ENCODE assay signal across 10 cellular contexts in the genomic region with DNA sequence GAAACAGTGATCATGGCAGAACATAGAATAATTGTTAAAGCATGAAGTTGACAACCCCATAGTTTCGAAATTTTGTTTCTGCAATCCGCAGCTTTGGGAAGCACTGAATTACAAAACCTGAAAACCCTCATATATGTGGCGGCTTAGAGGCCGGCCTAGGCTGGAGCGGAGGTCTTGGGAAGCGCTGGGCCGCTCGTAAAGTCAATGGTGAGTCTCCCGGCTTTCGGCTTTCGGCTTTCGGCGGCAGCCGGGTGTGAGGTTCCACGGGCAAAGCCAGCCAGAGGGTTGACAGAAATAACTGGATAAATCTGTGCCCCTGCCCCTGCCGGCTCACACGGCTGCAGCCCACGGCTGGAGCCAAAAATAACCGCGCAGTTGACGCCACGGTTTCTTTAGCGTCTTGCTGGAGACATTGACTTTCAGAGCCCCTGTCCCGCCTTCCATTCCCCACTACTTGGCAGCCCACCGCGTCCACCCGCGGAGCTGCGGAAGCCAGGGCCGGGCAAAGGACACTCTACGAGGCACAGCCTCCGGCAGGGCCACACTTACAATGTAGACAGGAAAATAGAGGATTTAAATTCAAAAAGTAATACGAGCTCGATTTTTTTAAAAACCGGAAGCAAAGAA. TPM values are rescaled to one million over a fixed set of nuclear protein-coding genes. Genes with fewer than 3 reads are reported as not detected.
DNase-seq lines count a peak whose midpoint lies in the region; ATAC-seq and TF ChIP-seq lines count a peak whose summit lies in the region.
"Had no signal": no experiment of that assay in that cellular context is flagged by ENCODE, and none has a peak within 500 bp of the region (broad histone marks: within the 10 kb centered on the region; RNA-seq: fewer than 3 reads in every experiment).

No MANE protein-coding gene starts in this region.

- peaks cover 31% of the 10 kb centered on the region for H3K4me1 Mint-ChIP-seq in CD14-positive monocyte
- peaks cover 2% of the 10 kb centered on the region for H3K4me1 Mint-ChIP-seq in mesothelial cell of epicardium

- intact Hi-C loops in CD14-positive monocyte (cut with micrococcal nuclease): no loop called here

- peak overlapping the region in 2 of 7 donors; percentile 20 to 64 for H3K27ac Mint-ChIP-seq in CD14-positive monocyte
- no peak overlapping the region for H3K27ac Mint-ChIP-seq in mesothelial cell of epicardium

- H3K9me3 Mint-ChIP-seq in CD14-positive monocyte: peaks cover 0 to 26% (median 16%) of the 10 kb centered on the region in 7 donors
- no peaks in the 10 kb centered on the region for H3K9me3 Mint-ChIP-seq in mesothelial cell of epicardium

- no peak for TF ChIP-seq CTCF in CD14-positive monocyte (IDR thresholded peaks at IDR 0.05)
- no peak for TF ChIP-seq CTCF in NB4 (IDR thresholded peaks at IDR 0.05; ENCODE audit: low read depth, low read length)
- no peak for TF ChIP-seq CTCF in choroid plexus epithelial cell (conservative IDR thresholded peaks at IDR 0.05; ENCODE audit: low read depth, low read length)
- no peak for TF ChIP-seq CTCF in mesothelial cell of epicardium (IDR thresholded peaks at IDR 0.05; ENCODE audit: unreplicated experiment)

- peak overlapping the region; percentile 62 for H3K4me3 ChIP-seq in NB4 (ENCODE audit: low read depth, low read length)
- peak overlapping the region; percentile 57 for H3K4me3 ChIP-seq in choroid plexus epithelial cell (ENCODE audit: low read depth, low read length)

- no peak for ATAC-seq in HG03280 (IDR thresholded peaks at IDR 0.05; ENCODE audit: unreplicated experiment)
- no peak for ATAC-seq in HG03378 (IDR thresholded peaks at IDR 0.05; ENCODE audit: unreplicated experiment)
- no peak for ATAC-seq in GM21526 (IDR thresholded peaks at IDR 0.05; ENCODE audit: low FRiP score, unreplicated experiment)

- no peak for TF ChIP-seq POLR2A in NB4 (IDR thresholded peaks at IDR 0.05; ENCODE audit: extremely low read depth, insufficient read length)

- peaks cover 5 to 11% of the 10 kb centered on the region in 2 donors for H3K36me3 Mint-ChIP-seq in CD14-positive monocyte
- H3K36me3 Mint-ChIP-seq in mesothelial cell of epicardium: no peaks in the 10 kb centered on the region

- H3K4me3 Mint-ChIP-seq in CD14-positive monocyte: peak overlapping the region; percentile 79 to 95
- H3K4me3 Mint-ChIP-seq in mesothelial cell of epicardium: peak overlapping the region; percentile 57

- H3K27me3 Mint-ChIP-seq in CD14-positive monocyte (ENCODE audit: low read depth in 3 of 3) (peaks cover 78 to 89% (median 85%) of the 10 kb centered on the region in 3 donors), mesothelial cell of epicardium (ENCODE audit: low read depth) (peaks cover 97% of the 10 kb centered on the region)

- no peak for DNase-seq in CD14-positive monocyte (ENCODE audit: low spot score)
- DNase-seq in NB4 (ENCODE audit: low read depth): peak; percentile 74
- peak; percentile 25 for DNase-seq in choroid plexus epithelial cell (ENCODE audit: low read depth)
- DNase-seq in mesothelial cell of epicardium (ENCODE audit: low spot score in 2 of 2, unreplicated experiment in 2 of 2): no peak
- no peak for DNase-seq in T-helper 9 cell
- DNase-seq: NCI-H187 treated with DMSO at 0.1 percent for 48 hours; stimulated activated CD4-positive, alpha-beta T cell treated with anti-CD3 and anti-CD28 coated beads, Interleukin-2, amount 100 ng/mL, for 48 hours had no signal

RNA-seq across cellular contexts. Expression of a gene that starts 6.9 kb away (rescaled TPM):
- polyA plus RNA-seq in CD14-positive monocyte: not detected
- total RNA-seq in mesothelial cell of epicardium: 0.22 to 0.34 TPM (median 0.27 TPM) in 3 replicates

RNA-seq across cellular contexts. Expression of a gene that starts 28.5 kb away (rescaled TPM):
- not detected for polyA plus RNA-seq in CD14-positive monocyte
- 0.44 to 0.66 TPM in 2 of 3 replicates, not detected in the other for total RNA-seq in mesothelial cell of epicardium

Comparison
In these comparisons a context has a peak if more than half of its experiments do, and no peak if none do; other contexts are left out.
1. DNase-seq: peak in NB4 (single experiment) and choroid plexus epithelial cell (single experiment); none in CD14-positive monocyte (single experiment), mesothelial cell of epicardium (0 of 2) and T-helper 9 cell (single experiment).